Comparison of ENCODE assay signal across 14 cellular contexts in the genomic region with DNA sequence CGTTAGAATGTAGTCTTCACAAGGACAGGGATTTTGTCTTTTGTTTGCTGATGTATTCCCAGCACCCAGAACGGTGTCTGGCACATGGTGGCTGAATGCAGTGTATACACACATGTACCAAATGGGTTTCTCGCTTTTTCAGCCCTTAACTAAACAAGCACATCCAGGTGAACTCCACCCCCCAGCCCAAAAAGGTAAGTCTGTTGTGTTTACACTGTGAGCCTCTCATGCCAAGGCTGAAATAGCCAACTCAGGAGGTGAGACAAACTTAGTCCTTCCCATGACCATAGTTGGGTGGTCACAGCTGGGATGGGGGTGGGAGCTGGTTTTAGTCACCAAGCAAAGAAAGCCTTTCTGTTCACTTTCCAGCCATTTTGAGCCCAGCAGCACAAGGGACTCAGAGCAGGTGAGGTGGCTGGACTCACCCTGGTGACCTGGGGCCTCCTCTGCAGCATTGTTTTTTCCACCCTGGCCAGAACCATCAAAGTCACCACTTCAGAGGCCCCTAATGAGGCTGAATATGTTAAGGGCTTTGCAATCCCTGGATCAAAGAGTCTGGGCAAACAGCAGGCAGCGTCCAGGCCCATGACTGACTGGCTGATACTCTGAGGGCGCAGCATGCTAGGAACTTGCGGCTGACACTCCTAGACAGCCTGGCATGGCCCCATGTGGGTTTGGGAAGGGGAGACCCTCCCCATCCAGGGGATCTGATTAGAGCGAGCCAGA. TPM values are rescaled to one million over a fixed set of nuclear protein-coding genes. Genes with fewer than 3 reads are reported as not detected.
DNase-seq lines count a peak whose midpoint lies in the region; ATAC-seq and TF ChIP-seq lines count a peak whose summit lies in the region.
"Had no signal": no experiment of that assay in that cellular context is flagged by ENCODE, and none has a peak within 500 bp of the region (broad histone marks: within the 10 kb centered on the region; RNA-seq: fewer than 3 reads in every experiment).

No MANE protein-coding gene starts in this region.

- H3K27ac Mint-ChIP-seq in chondrocyte (ENCODE audit: unreplicated experiment) (peak overlapping the region; percentile 76), immature natural killer cell (no peak overlapping the region)
- H3K27ac Mint-ChIP-seq: activated naive CD4-positive, alpha-beta T cell treated with anti-CD3 and anti-CD28 coated beads, Interleukin-2, amount 50 U/mL, for 24 hours; naive thymus-derived CD8-positive, alpha-beta T cell had no signal

- peaks cover 10% of the 10 kb centered on the region for H3K36me3 Mint-ChIP-seq in chondrocyte (ENCODE audit: low read depth)
- H3K36me3 Mint-ChIP-seq in immature natural killer cell = no peaks in the 10 kb centered on the region
- H3K36me3 Mint-ChIP-seq: activated naive CD4-positive, alpha-beta T cell treated with anti-CD3 and anti-CD28 coated beads, Interleukin-2, amount 50 U/mL, for 24 hours; naive thymus-derived CD8-positive, alpha-beta T cell had no signal

- peaks cover 78% of the 10 kb centered on the region for H3K4me1 Mint-ChIP-seq in chondrocyte (ENCODE audit: low read depth)
- peaks cover 0 to 2% of the 10 kb centered on the region in 2 donors for H3K4me1 Mint-ChIP-seq in immature natural killer cell
- H3K4me1 Mint-ChIP-seq: activated naive CD4-positive, alpha-beta T cell treated with anti-CD3 and anti-CD28 coated beads, Interleukin-2, amount 50 U/mL, for 24 hours had no signal

- no peak for TF ChIP-seq EP300 in upper lobe of left lung (IDR thresholded peaks at IDR 0.05)

- TF ChIP-seq CTCF in cardiac muscle cell (IDR thresholded peaks at IDR 0.05; ENCODE audit: low read depth, low read length) (no peak), heart right ventricle (IDR thresholded peaks at IDR 0.05) (no peak), chondrocyte (IDR thresholded peaks at IDR 0.05) (no peak), upper lobe of left lung (IDR thresholded peaks at IDR 0.05) (no peak), psoas muscle (IDR thresholded peaks at IDR 0.05) (no peak)

- H3K9me3 Mint-ChIP-seq in chondrocyte (ENCODE audit: low read depth) (no peaks in the 10 kb centered on the region), immature natural killer cell (no peaks in the 10 kb centered on the region)
- H3K9me3 Mint-ChIP-seq: activated naive CD4-positive, alpha-beta T cell treated with anti-CD3 and anti-CD28 coated beads, Interleukin-2, amount 50 U/mL, for 24 hours; naive thymus-derived CD8-positive, alpha-beta T cell had no signal

- peaks cover 28% of the 10 kb centered on the region for H3K4me1 ChIP-seq in cardiac muscle cell (ENCODE audit: low read depth)
- H3K4me1 ChIP-seq in heart right ventricle = peaks cover 24 to 72% (median 47%) of the 10 kb centered on the region in 9 donors
- peaks cover 61% of the 10 kb centered on the region for H3K4me1 ChIP-seq in mesodermal cell (ENCODE audit: control insufficient read depth, insufficient read depth, low read length, poor library complexity, severe bottlenecking)
- peaks cover 30 to 77% (median 60%) of the 10 kb centered on the region in 4 donors for H3K4me1 ChIP-seq in upper lobe of left lung
- peaks cover 5% of the 10 kb centered on the region for H3K4me1 ChIP-seq in psoas muscle

- H3K27ac ChIP-seq in cardiac muscle cell (peak overlapping the region; percentile 44), heart right ventricle (peak overlapping the region in 5 of 10 donors; percentile 16 to 55 (median 46)), mesodermal cell (ENCODE audit: low read depth, low read length, severe bottlenecking) (peak overlapping the region; percentile 36), upper lobe of left lung (peak overlapping the region; percentile 66 to 79 (median 70)), psoas muscle (no peak overlapping the region)

- WGBS in heart right ventricle, 2 donors = 90 to 93% methylated on average over 7 of the region's 7 CpGs
- WGBS in mesodermal cell (ENCODE audit: insufficient coverage in 2 of 2), 2 experiments = 74 to 89% methylated on average over 3 to 5 of the region's 7 CpGs
- 68 to 85% methylated on average over 6 of the region's 7 CpGs for WGBS in upper lobe of left lung, 2 donors
- WGBS in psoas muscle, 3 donors = 90 to 95% (median 94%) methylated on average over 7 of the region's 7 CpGs

- H3K9me3 ChIP-seq in cardiac muscle cell (ENCODE audit: low read depth) (no peaks in the 10 kb centered on the region), heart right ventricle (no peaks in the 10 kb centered on the region), mesodermal cell (ENCODE audit: control insufficient read depth, low read length) (no peaks in the 10 kb centered on the region), upper lobe of left lung (no peaks in the 10 kb centered on the region), psoas muscle (no peaks in the 10 kb centered on the region)
- H3K9me3 ChIP-seq: SK-N-SH had no signal

- H3K36me3 ChIP-seq in cardiac muscle cell (no peaks in the 10 kb centered on the region), heart right ventricle (peaks cover 0 to 15% (median 0%) of the 10 kb centered on the region in 9 donors), mesodermal cell (ENCODE audit: control insufficient read depth, insufficient read depth, low read length) (peaks cover 21% of the 10 kb centered on the region), upper lobe of left lung (peaks cover 0 to 16% (median 4%) of the 10 kb centered on the region in 4 donors), psoas muscle (ENCODE audit: insufficient read depth in 1 of 2, low read depth in 1 of 2) (no peaks in the 10 kb centered on the region)

- intact Hi-C loops in heart right ventricle (cut with DNase I) (no loop called here), psoas muscle (cut with DNase I) (no loop called here)

- no peaks in the 10 kb centered on the region for H3K27me3 ChIP-seq in cardiac muscle cell
- no peaks in the 10 kb centered on the region for H3K27me3 ChIP-seq in heart right ventricle
- no peaks in the 10 kb centered on the region for H3K27me3 ChIP-seq in upper lobe of left lung
- no peaks in the 10 kb centered on the region for H3K27me3 ChIP-seq in psoas muscle (ENCODE audit: insufficient read depth in 3 of 3, low read length in 2 of 3)

- ATAC-seq in heart right ventricle (no peak), upper lobe of left lung (ENCODE audit: low FRiP score in 2 of 2) (no peak), psoas muscle (no peak), GM21360 (IDR thresholded peaks at IDR 0.05; ENCODE audit: unreplicated experiment) (no peak)
- ATAC-seq: naive thymus-derived CD8-positive, alpha-beta T cell had no signal

- peak in 1 of 2 donors; percentile 52 for DNase-seq in cardiac muscle cell (ENCODE audit: low read depth in 1 of 2, low spot score in 1 of 2)
- DNase-seq in heart right ventricle = no peak
- no peak for DNase-seq in chondrocyte (ENCODE audit: low spot score)
- no peak for DNase-seq in upper lobe of left lung
- no peak for DNase-seq in immature natural killer cell
- no peak for DNase-seq in psoas muscle
- DNase-seq: naive thymus-derived CD8-positive, alpha-beta T cell had no signal

- TF ChIP-seq POLR2A in upper lobe of left lung (IDR thresholded peaks at IDR 0.05) = no peak

- H3K4me3 ChIP-seq in cardiac muscle cell (no peak overlapping the region), heart right ventricle (no peak overlapping the region), mesodermal cell (ENCODE audit: extremely low read depth, insufficient read depth, low read length, poor library complexity, severe bottlenecking) (no peak overlapping the region), upper lobe of left lung (no peak overlapping the region), psoas muscle (no peak overlapping the region)

- no peak overlapping the region for H3K4me3 Mint-ChIP-seq in chondrocyte (ENCODE audit: unreplicated experiment)
- H3K4me3 Mint-ChIP-seq in immature natural killer cell = no peak overlapping the region
- H3K4me3 Mint-ChIP-seq: activated naive CD4-positive, alpha-beta T cell treated with anti-CD3 and anti-CD28 coated beads, Interleukin-2, amount 50 U/mL, for 24 hours; naive thymus-derived CD8-positive, alpha-beta T cell had no signal

- H3K27me3 Mint-ChIP-seq in chondrocyte (ENCODE audit: low read depth) (no peaks in the 10 kb centered on the region), immature natural killer cell (ENCODE audit: low read depth in 3 of 3) (peaks cover 2 to 6% (median 2%) of the 10 kb centered on the region in 3 donors)
- H3K27me3 Mint-ChIP-seq: activated naive CD4-positive, alpha-beta T cell treated with anti-CD3 and anti-CD28 coated beads, Interleukin-2, amount 50 U/mL, for 24 hours had no signal

RNA-seq across cellular contexts. Expression of gene TENT5B, which starts 8.7 kb away (rescaled TPM):
- total RNA-seq in cardiac muscle cell (8.8 and 9.4 TPM in 2 replicates), heart right ventricle (10 to 100 TPM; 10.9 to 49.3 (median 23.9) TPM), chondrocyte (15.2 to 39.1 TPM (median 38.1 TPM) in 3 replicates), upper lobe of left lung (100 to 1,000 TPM in 1 of 6 donors, 10 to 100 TPM in 5; 10.5 to 124 (median 43.1) TPM), psoas muscle (1 to 10 TPM in 3 of 4 donors, under 1 TPM in 1; 0.20 to 2.3 (median 1.7) TPM)
- polyA plus RNA-seq in cardiac muscle cell (6.8 and 8.5 TPM in 2 replicates), heart right ventricle (10 to 100 TPM; 17.7 to 64.7 TPM), immature natural killer cell (not detected), psoas muscle (1 to 10 TPM in 1 of 3 donors, under 1 TPM in 2; 0.70 to 2.5 (median 0.74) TPM)
- polyA plus RNA-seq in mesodermal cell (2013, experiment 1 of 2) = 8.0 TPM
- 7.1 TPM for polyA plus RNA-seq in mesodermal cell (2013, experiment 2 of 2)
- total RNA-seq: naive thymus-derived CD8-positive, alpha-beta T cell had no signal
- polyA plus RNA-seq: naive thymus-derived CD8-positive, alpha-beta T cell had no signal

RNA-seq across cellular contexts. Expression of gene TRNP1, which starts 10.4 kb away (rescaled TPM):
- total RNA-seq in cardiac muscle cell = 61.7 and 63.7 TPM in 2 replicates
- 42.9 and 55.5 TPM in 2 replicates for polyA plus RNA-seq in cardiac muscle cell
- total RNA-seq in heart right ventricle = 10 to 100 TPM; 11.9 to 32.5 (median 22.3) TPM
- polyA plus RNA-seq in heart right ventricle = 10 to 100 TPM; 17.7 to 48.6 TPM
- 56.5 to 76.5 TPM (median 72.1 TPM) in 3 replicates for total RNA-seq in chondrocyte
- polyA plus RNA-seq in mesodermal cell (2013, experiment 1 of 2) = 11.3 TPM
- 9.1 TPM for polyA plus RNA-seq in mesodermal cell (2013, experiment 2 of 2)
- 10 to 100 TPM in 5 of 6 donors, 1 to 10 TPM in 1; 9.1 to 38.0 (median 26.0) TPM for total RNA-seq in upper lobe of left lung
- polyA plus RNA-seq in immature natural killer cell = not detected
- total RNA-seq in psoas muscle = 1 to 10 TPM in 3 of 4 donors, under 1 TPM in 1; 0.84 to 3.8 (median 1.4) TPM
- 1 to 10 TPM; 1.1 to 1.6 (median 1.6) TPM for polyA plus RNA-seq in psoas muscle
- total RNA-seq: naive thymus-derived CD8-positive, alpha-beta T cell had no signal
- polyA plus RNA-seq: naive thymus-derived CD8-positive, alpha-beta T cell had no signal

RNA-seq across cellular contexts. Expression of gene KDF1, which starts 43.6 kb away (rescaled TPM):
- total RNA-seq in cardiac muscle cell (0.63 and 0.67 TPM in 2 replicates), heart right ventricle (under 1 TPM in 4 of 10 donors, not detected in 6; 0.21 to 0.26 (median 0.24) TPM), chondrocyte (not detected in 3 replicates), upper lobe of left lung (10 to 100 TPM in 4 of 6 donors, 1 to 10 TPM in 2; 7.7 to 23.3 (median 11.8) TPM), psoas muscle (not detected)
- polyA plus RNA-seq in cardiac muscle cell (0.35 and 0.37 TPM in 2 replicates), heart right ventricle (under 1 TPM in 1 of 2 donors, not detected in 1; 0.15 TPM), immature natural killer cell (1 to 10 TPM in 1 of 3 donors, under 1 TPM in 1, not detected in 1; 0.29 to 1.3 TPM), psoas muscle (under 1 TPM in 1 of 3 donors, not detected in 2; 0.01 TPM)
- not detected for polyA plus RNA-seq in mesodermal cell (2013, experiment 1 of 2)
- polyA plus RNA-seq in mesodermal cell (2013, experiment 2 of 2) = not detected
- total RNA-seq: A172, cerebellum, temporal lobe had no signal
- polyA plus RNA-seq: SK-N-SH had no signal
